Comparison of ENCODE assay signal across 32 cellular contexts in genomic region chr6:96138396-96138795, GRCh38.
"Had no signal": no experiment of that assay in that cellular context is flagged by ENCODE, and none has a peak within 500 bp of the region (broad histone marks: within the 10 kb centered on the region; RNA-seq: fewer than 3 reads in every experiment).

No MANE protein-coding gene starts in this region.

- H3K36me3 ChIP-seq: adrenal gland, brain microvascular endothelial cell, breast epithelium had no signal

- H3K9me3 ChIP-seq: adrenal gland, body of pancreas, breast epithelium had no signal

- H3K27ac ChIP-seq: adrenal gland, body of pancreas, brain microvascular endothelial cell, breast epithelium, VCaP had no signal

- ATAC-seq: activated CD8-positive, alpha-beta T cell treated with anti-CD3 and anti-CD28 coated beads for 36 hours; activated naive CD4-positive, alpha-beta T cell treated with anti-CD3 and anti-CD28 coated beads, Interleukin-2, amount 50 U/mL, for 72 hours; activated T-cell treated with anti-CD3 and anti-CD28 coated beads, Interleukin-2, amount 50 U/mL, for 4 hours; activated T-cell treated with anti-CD3 and anti-CD28 coated beads, Interleukin-2, amount 50 U/mL, for 72 hours; activated T-helper 17 cell treated with anti-CD3 and anti-CD28 coated beads, Interleukin-2, amount 50 U/mL, for 72 hours; body of pancreas had no signal

- DNase-seq: activated B cell treated with CpG ODN at 0.5 μM for 24 hours; activated CD4-positive, alpha-beta memory T cell treated with anti-CD3 and anti-CD28 coated beads for 36 hours; activated CD4-positive, alpha-beta T cell treated with anti-CD3 and anti-CD28 coated beads for 4 hours; activated CD4-positive, alpha-beta T cell treated with anti-CD3 and anti-CD28 coated beads, Interleukin-2, amount 10 ng/mL, durations not matched to agents 24 days and 14 days; activated CD4-positive, alpha-beta T cell treated with anti-CD3 and anti-CD28 coated beads, Interleukin-2, amount 50 U/mL, for 1 hour; activated CD4-positive, alpha-beta T cell treated with anti-CD3 and anti-CD28 coated beads, Interleukin-2, amount 50 U/mL, for 4 hours; activated CD4-positive, CD25-positive, alpha-beta regulatory T cell treated with anti-CD3 and anti-CD28 coated beads, Interleukin-2, amount 50 U/mL, for 72 hours; activated CD8-positive, alpha-beta memory T cell treated with anti-CD3 and anti-CD28 coated beads, Interleukin-2, amount 50 U/mL, for 4 hours; activated CD8-positive, alpha-beta T cell treated with anti-CD3 and anti-CD28 coated beads for 36 hours; activated effector memory CD4-positive, alpha-beta T cell treated with anti-CD3 and anti-CD28 coated beads, Interleukin-2, amount 50 U/mL, for 16 hours; activated gamma-delta T cell treated with Interleukin-2 at 50 U/mL for 16 hours; activated naive CD4-positive, alpha-beta T cell; activated naive CD4-positive, alpha-beta T cell treated with anti-CD3 and anti-CD28 coated beads for 36 hours; activated naive CD4-positive, alpha-beta T cell treated with anti-CD3 and anti-CD28 coated beads, Interleukin-2, amount 50 U/mL, for 16 hours; activated naive CD8-positive, alpha-beta T cell treated with anti-CD3 and anti-CD28 coated beads for 36 hours; activated T-cell treated with anti-CD3 and anti-CD28 coated beads for 4 hours; activated T-cell treated with anti-CD3 and anti-CD28 coated beads, Interleukin-2, amount 50 U/mL, for 1 hour; activated T-cell treated with anti-CD3 and anti-CD28 coated beads, Interleukin-2, amount 50 U/mL, for 4 hours; activated T-cell treated with anti-CD3 and anti-CD28 coated beads, Interleukin-2, amount 50 U/mL, for 72 hours; adrenal gland; amniotic stem cell; aorta; body of pancreas; brain microvascular endothelial cell; central memory CD4-positive, alpha-beta T cell; cerebellar nuclear complex; T-helper 2 cell; T-helper 9 cell had no signal

- H3K27me3 ChIP-seq: adrenal gland, body of pancreas, brain microvascular endothelial cell, breast epithelium had no signal

- H3K4me3 ChIP-seq: adrenal gland, body of pancreas, breast epithelium had no signal

- H3K4me1 ChIP-seq: adrenal gland, body of pancreas, breast epithelium had no signal
